11 cellular contexts compared by ENCODE assay signal in genomic region chr3:137035631-137036030, GRCh38.
DNase-seq lines count a peak whose midpoint lies in the region; ATAC-seq and TF ChIP-seq lines count a peak whose summit lies in the region.
"Had no signal": no experiment of that assay in that cellular context is flagged by ENCODE, and none has a peak within 500 bp of the region (broad histone marks: within the 10 kb centered on the region; RNA-seq: fewer than 3 reads in every experiment).

No MANE protein-coding gene starts in this region.

- no peaks in the 10 kb centered on the region for H3K4me1 ChIP-seq in cardiac muscle cell (ENCODE audit: low read depth)

- H3K27me3 ChIP-seq in cardiac muscle cell: peaks cover 20% of the 10 kb centered on the region
- H3K27me3 ChIP-seq: tibial nerve had no signal

- DNase-seq in cardiac muscle cell (ENCODE audit: low read depth in 1 of 2, low spot score in 1 of 2): peak; percentile 27 to 29
- DNase-seq in left cardiac atrium: no peak
- peak; percentile 39 for DNase-seq in NB4 (ENCODE audit: low read depth)
- DNase-seq in epithelial cell of proximal tubule (ENCODE audit: low read depth): no peak
- DNase-seq in amygdala (lab: John Stamatoyannopoulos, UW): no peak
- DNase-seq in mucosa of gallbladder (ENCODE audit: low spot score): no peak
- DNase-seq: right cardiac atrium had no signal

- H3K9me3 ChIP-seq in cardiac muscle cell (ENCODE audit: low read depth): no peaks in the 10 kb centered on the region
- H3K9me3 ChIP-seq: tibial nerve had no signal

- intact Hi-C loops in left cardiac atrium (cut with DNase I): loop anchor here in 1 of 2 donors (10.0 kb wide), 1 partner anchor 909 kb away; no protein-coding TSS in a partner anchor

- TF ChIP-seq POLR2A in NB4 (IDR thresholded peaks at IDR 0.05; ENCODE audit: extremely low read depth, insufficient read length): no peak

- no peak overlapping the region for H3K27ac ChIP-seq in cardiac muscle cell
- H3K27ac ChIP-seq: HL-60, tibial nerve had no signal

- TF ChIP-seq CTCF in cardiac muscle cell (IDR thresholded peaks at IDR 0.05; ENCODE audit: low read depth, low read length) (peak; percentile 41), NB4 (IDR thresholded peaks at IDR 0.05; ENCODE audit: low read depth, low read length) (peak; percentile 32), epithelial cell of proximal tubule (conservative IDR thresholded peaks at IDR 0.05; ENCODE audit: low read depth, low read length) (peak; percentile 49)

- no peaks in the 10 kb centered on the region for H3K36me3 ChIP-seq in cardiac muscle cell
- H3K36me3 ChIP-seq: tibial nerve had no signal

- H3K4me3 ChIP-seq in cardiac muscle cell (no peak overlapping the region), NB4 (ENCODE audit: low read depth, low read length) (no peak overlapping the region), epithelial cell of proximal tubule (ENCODE audit: low read depth, low read length) (no peak overlapping the region)
- H3K4me3 ChIP-seq: tibial nerve had no signal

- ATAC-seq in left cardiac atrium (no peak), HG02571 (IDR thresholded peaks at IDR 0.05; ENCODE audit: unreplicated experiment) (no peak), GM21825 (IDR thresholded peaks at IDR 0.05; ENCODE audit: unreplicated experiment) (no peak)
- ATAC-seq: right cardiac atrium had no signal

Comparison
In these comparisons a context has a peak if more than half of its experiments do, and no peak if none do; other contexts are left out.
1. DNase-seq: peak in cardiac muscle cell (2 of 2) and NB4 (single experiment); none in left cardiac atrium (single experiment), epithelial cell of proximal tubule (single experiment), amygdala (0 of 56) and mucosa of gallbladder (single experiment).
2. Peak in every context shown above with its lines, with median percentiles within 50 percentile points of each other: CTCF ChIP-seq.